In genomic region chr3:151308089-151308488, GRCh38 we compare ENCODE assay signal across 27 cellular contexts. TPM values are rescaled to one million over a fixed set of nuclear protein-coding genes. Genes with fewer than 3 reads are reported as not detected.
DNase-seq lines count a peak whose midpoint lies in the region; ATAC-seq, FAIRE-seq and TF ChIP-seq lines count a peak whose summit lies in the region.
"Had no signal": no experiment of that assay in that cellular context is flagged by ENCODE, and none has a peak within 500 bp of the region (broad histone marks: within the 10 kb centered on the region; RNA-seq: fewer than 3 reads in every experiment).

No MANE protein-coding gene starts in this region.

- H3K4me1 ChIP-seq in IMR-90 (ENCODE audit: control insufficient read depth, insufficient read depth, low read length) (peaks cover 12% of the 10 kb centered on the region), smooth muscle cell (ENCODE audit: low read depth) (peaks cover 11% of the 10 kb centered on the region)
- H3K4me1 ChIP-seq: pancreas, testis had no signal

- H2BK5ac ChIP-seq in IMR-90 (ENCODE audit: low read depth, low read length, poor library complexity, severe bottlenecking) = no peak overlapping the region

- no peak overlapping the region; the same call in 2 of the 3 replicates for H2BK15ac ChIP-seq in IMR-90 (ENCODE audit: low read depth, low read length)

- peak; percentile 12 to 19 for ATAC-seq in activated T-cell treated with anti-CD3 and anti-CD28 coated beads, Interleukin-2, amount 50 U/mL, for 4 hours
- ATAC-seq in IMR-90 (ENCODE audit: low read depth) (no peak), HG03039 (IDR thresholded peaks at IDR 0.05; ENCODE audit: unreplicated experiment) (no peak), GM19328 (IDR thresholded peaks at IDR 0.05; ENCODE audit: unreplicated experiment) (no peak)
- ATAC-seq: K562, left lobe of liver, pancreas, right cardiac atrium, T-cell had no signal

- no peak overlapping the region for H2BK120ac ChIP-seq in IMR-90 (ENCODE audit: low read depth, low read length)

- H4K5ac ChIP-seq in IMR-90 (ENCODE audit: low read depth, low read length) = no peak overlapping the region

- H3K56ac ChIP-seq in IMR-90 (ENCODE audit: extremely low read depth, insufficient read depth, low read length) = no peak overlapping the region

- CTCF ChIA-PET in IMR-90 (lab: Yijun Ruan, JAX) (interaction anchor here (0.6 kb wide), 1 partner anchor 429 kb away, joined by 4 read pairs; no protein-coding TSS in a partner anchor), HEK293T (lab: Yijun Ruan, JAX) (interaction anchor here (0.5 to 0.8 kb wide), 2 partner anchors 140 to 321 kb away, joined by 3 to 4 read pairs; no protein-coding TSS in a partner anchor)

- H3K36me3 ChIP-seq in IMR-90 (ENCODE audit: control insufficient read depth, insufficient read depth, low read length) = no peaks in the 10 kb centered on the region
- peaks cover 5% of the 10 kb centered on the region for H3K36me3 ChIP-seq in bronchial epithelial cell (ENCODE audit: control insufficient read depth, insufficient read depth, low read length)
- H3K36me3 ChIP-seq in smooth muscle cell (ENCODE audit: low read depth) = no peaks in the 10 kb centered on the region
- H3K36me3 ChIP-seq: pancreas had no signal

- no peaks in the 10 kb centered on the region for H4K20me1 ChIP-seq in IMR-90 (ENCODE audit: insufficient read depth, low read length)
- no peaks in the 10 kb centered on the region for H4K20me1 ChIP-seq in smooth muscle cell (ENCODE audit: low read depth)

- H3K18ac ChIP-seq in IMR-90 (ENCODE audit: low read depth, low read length) = peak overlapping the region; percentile 82; the same call in 1 of the 2 replicates

- H3K36me3 Mint-ChIP-seq in activated T-cell treated with anti-CD3 and anti-CD28 coated beads, Interleukin-2, amount 50 U/mL, for 4 hours (ENCODE audit: insufficient read depth) = no peaks in the 10 kb centered on the region
- H3K36me3 Mint-ChIP-seq: natural killer cell treated with Interleukin-12 subunit alpha and Interleukin-12 subunit beta and Interleukin-15 and Interleukin-18, amount 100 ng/mL, for 72 hours; T-cell had no signal

- peaks cover 39% of the 10 kb centered on the region for H3K4me1 Mint-ChIP-seq in activated T-cell treated with anti-CD3 and anti-CD28 coated beads, Interleukin-2, amount 50 U/mL, for 4 hours (ENCODE audit: low read depth)

- dilution Hi-C loops in IMR-90 (cut with HindIII; ENCODE audit: low sequenced_read_pairs, unreplicated experiment) = no loop called here

- no peak overlapping the region for H4K91ac ChIP-seq in IMR-90 (ENCODE audit: insufficient read depth, low read depth, low read length)

- no peak overlapping the region for H3K23ac ChIP-seq in IMR-90 (ENCODE audit: low read depth, low read length)

- BruUV-seq in IMR-90 (replicated peaks; lab: Mats Ljungman, UMichigan) = no TSS peak

- H3K27me3 ChIP-seq in IMR-90 (ENCODE audit: control insufficient read depth, insufficient read depth, low read length) (no peaks in the 10 kb centered on the region), bronchial epithelial cell (ENCODE audit: control insufficient read depth, insufficient read depth, low read length) (no peaks in the 10 kb centered on the region), smooth muscle cell (ENCODE audit: low read depth) (no peaks in the 10 kb centered on the region)
- H3K27me3 ChIP-seq: pancreas, testis had no signal

- H3K27ac ChIP-seq in IMR-90 (ENCODE audit: insufficient read depth, low read length) (no peak overlapping the region), smooth muscle cell (ENCODE audit: low read depth) (peak overlapping the region; percentile 79)
- H3K27ac ChIP-seq: pancreas, testis had no signal

- intact Hi-C loops in IMR-90 (cut with micrococcal nuclease) = no loop called here

- no peak overlapping the region; the same call in 1 of the 2 replicates for H2BK20ac ChIP-seq in IMR-90 (ENCODE audit: low read depth, low read length)

- H3K4ac ChIP-seq in IMR-90 (ENCODE audit: low read depth, low read length) = no peak overlapping the region

- H3K27me3 Mint-ChIP-seq in activated T-cell treated with anti-CD3 and anti-CD28 coated beads, Interleukin-2, amount 50 U/mL, for 4 hours (ENCODE audit: low read depth) = peaks cover 6% of the 10 kb centered on the region

- no peak overlapping the region for H2AK9ac ChIP-seq in IMR-90 (replicated peaks; ENCODE audit: low read depth, low read length, poor library complexity)

- TF ChIP-seq RAD21 in IMR-90 (IDR thresholded peaks at IDR 0.05; ENCODE audit: low read length) = no peak

- H3K9me1 ChIP-seq in IMR-90 (ENCODE audit: insufficient read depth, low read length) = peaks cover 3% of the 10 kb centered on the region; the same call in 1 of the 2 replicates

- H2AK5ac ChIP-seq in IMR-90 (ENCODE audit: low read depth, low read length) = no peak overlapping the region

- TF ChIP-seq CTCF in IMR-90 (conservative IDR thresholded peaks at IDR 0.05; ENCODE audit: low read depth, low read length) (no peak), bronchial epithelial cell (IDR thresholded peaks at IDR 0.05; ENCODE audit: insufficient read depth, low read length, severe bottlenecking) (no peak), smooth muscle cell (IDR thresholded peaks at IDR 0.05; ENCODE audit: borderline replicate concordance, insufficient read depth, poor library complexity, severe bottlenecking) (no peak)

- H2AFZ ChIP-seq in IMR-90 (replicated peaks; ENCODE audit: low read length, poor library complexity) = no peak overlapping the region
- no peak overlapping the region for H2AFZ ChIP-seq in smooth muscle cell (ENCODE audit: low read depth)

- no peak overlapping the region for H4K8ac ChIP-seq in IMR-90 (ENCODE audit: low read depth in 2 of 2, low read length in 2 of 2)

- in situ Hi-C loops in IMR-90 (cut with MboI; ENCODE audit: low sequenced_read_pairs) = no loop called here

- no peaks in the 10 kb centered on the region for H3F3A ChIP-seq in smooth muscle cell (ENCODE audit: low read depth)

- POLR2A ChIA-PET in IMR-90 (lab: Charles Lee; ENCODE audit: unreplicated experiment) = no interaction called here
- POLR2A ChIA-PET in HEK293T (lab: Yijun Ruan, JAX) = no interaction called here

- no peak for FAIRE-seq in bronchial epithelial cell (lab: Jason Lieb, UNC)
- FAIRE-seq: K562, pancreas, TTC549 had no signal

- no peak overlapping the region for H3K14ac ChIP-seq in IMR-90 (replicated peaks; ENCODE audit: low read depth, low read length)

- no peaks in the 10 kb centered on the region for H3K9me3 Mint-ChIP-seq in activated T-cell treated with anti-CD3 and anti-CD28 coated beads, Interleukin-2, amount 50 U/mL, for 4 hours
- H3K9me3 Mint-ChIP-seq: natural killer cell treated with Interleukin-12 subunit alpha and Interleukin-12 subunit beta and Interleukin-15 and Interleukin-18, amount 100 ng/mL, for 72 hours; T-cell had no signal

- no peak for DNase-seq in activated T-cell treated with anti-CD3 and anti-CD28 coated beads, Interleukin-2, amount 50 U/mL, for 4 hours
- DNase-seq in activated T-cell treated with anti-CD3 and anti-CD28 coated beads for 4 hours = no peak
- DNase-seq in IMR-90 = peak; percentile 60
- DNase-seq in bronchial epithelial cell (ENCODE audit: low read depth) = peak; percentile 65
- no peak for DNase-seq in smooth muscle cell (lab: John Stamatoyannopoulos, UW; ENCODE audit: unreplicated experiment)
- DNase-seq in HEK293T (ENCODE audit: extremely low spot score) = no peak
- DNase-seq: ACHN, amniotic stem cell, C1 segment of cervical spinal cord, Calu3, caudate nucleus, midbrain, NCI-H1694 treated with DMSO at 0.1 percent for 48 hours, NCI-H526 treated with DMSO at 0.1 percent for 48 hours, pancreas, right cardiac atrium, SHP77, T-cell, testis had no signal

- H3K79me1 ChIP-seq in IMR-90 (ENCODE audit: low read depth in 1 of 2, low read length in 2 of 2) = no peaks in the 10 kb centered on the region

- no peak overlapping the region for H3K4me3 ChIP-seq in IMR-90 (ENCODE audit: insufficient read depth, low read depth, low read length)
- no peak overlapping the region for H3K4me3 ChIP-seq in bronchial epithelial cell (ENCODE audit: low read depth, low read length)
- H3K4me3 ChIP-seq in smooth muscle cell = no peak overlapping the region
- H3K4me3 ChIP-seq: K562, pancreas, testis had no signal

- H3K79me2 ChIP-seq in smooth muscle cell (ENCODE audit: low read depth) = no peaks in the 10 kb centered on the region

- H3K4me3 Mint-ChIP-seq in activated T-cell treated with anti-CD3 and anti-CD28 coated beads, Interleukin-2, amount 50 U/mL, for 4 hours = no peak overlapping the region
- H3K4me3 Mint-ChIP-seq: natural killer cell treated with Interleukin-12 subunit alpha and Interleukin-12 subunit beta and Interleukin-15 and Interleukin-18, amount 100 ng/mL, for 72 hours; T-cell had no signal

- no peak for TF ChIP-seq POLR2A in IMR-90 (IDR thresholded peaks at IDR 0.05; ENCODE audit: low read depth, low read length)

- H3K4me2 ChIP-seq in IMR-90 (ENCODE audit: low read depth, low read length) (no peak overlapping the region), smooth muscle cell (no peak overlapping the region)

- H3K9ac ChIP-seq in IMR-90 (ENCODE audit: low read depth, low read length) = no peak overlapping the region
- H3K9ac ChIP-seq in smooth muscle cell (ENCODE audit: low read depth) = no peak overlapping the region

- H3K9me3 ChIP-seq in IMR-90 (ENCODE audit: control insufficient read depth, insufficient read depth, low read length) (no peaks in the 10 kb centered on the region), smooth muscle cell (replicated peaks; ENCODE audit: low read depth) (no peaks in the 10 kb centered on the region)
- H3K9me3 ChIP-seq: pancreas, testis had no signal

RNA-seq across cellular contexts. Expression of gene GPR87, which starts 8.5 kb away (rescaled TPM):
- total RNA-seq in activated T-cell treated with anti-CD3 and anti-CD28 coated beads, Interleukin-2, amount 50 U/mL, for 4 hours = 1 to 10 TPM; 2.2 to 3.3 (median 2.7) TPM
- total RNA-seq in IMR-90 (2012; rRNA removed) = 0.28 and 0.36 TPM in 2 replicates
- 0.26 TPM in 2 replicates for polyA plus RNA-seq in IMR-90 (2012; rRNA removed)
- polyA plus RNA-seq in IMR-90 (2012; cell fraction: cytosol; rRNA removed) = 0.05 and 0.06 TPM in 2 replicates
- 0.05 and 0.21 TPM in 2 replicates for polyA plus RNA-seq in IMR-90 (2012; cell fraction: nucleus; rRNA removed; ENCODE audit: low replicate concordance)
- total RNA-seq in bronchial epithelial cell = 56.9 and 64.5 TPM in 2 replicates
- total RNA-seq in smooth muscle cell = 24.0 and 27.1 TPM in 2 replicates
- 5.1 and 25.4 TPM in 2 replicates for polyA plus RNA-seq in smooth muscle cell
- total RNA-seq: K562; left lobe of liver; natural killer cell treated with Interleukin-12 subunit alpha and Interleukin-12 subunit beta and Interleukin-15 and Interleukin-18, amount 100 ng/mL, for 72 hours; pancreas; right cardiac atrium; T-cell; testis had no signal
- polyA plus RNA-seq: K562, pancreas, right cardiac atrium had no signal

RNA-seq across cellular contexts. Expression of gene P2RY13, which starts 21.3 kb away (rescaled TPM):
- total RNA-seq in activated T-cell treated with anti-CD3 and anti-CD28 coated beads, Interleukin-2, amount 50 U/mL, for 4 hours = not detected
- total RNA-seq in IMR-90 (2012; rRNA removed) (not detected in 2 replicates), bronchial epithelial cell (not detected in 2 replicates), smooth muscle cell (not detected in 2 replicates)
- polyA plus RNA-seq in IMR-90 (2012; rRNA removed) (not detected in 2 replicates), smooth muscle cell (not detected in 2 replicates)
- not detected in 2 replicates for polyA plus RNA-seq in IMR-90 (2012; cell fraction: cytosol; rRNA removed)
- not detected in 2 replicates for polyA plus RNA-seq in IMR-90 (2012; cell fraction: nucleus; rRNA removed; ENCODE audit: low replicate concordance)
- total RNA-seq: Calu3; epithelial cell of proximal tubule; glomerular endothelial cell; K562; natural killer cell treated with Interleukin-12 subunit alpha and Interleukin-12 subunit beta and Interleukin-15 and Interleukin-18, amount 100 ng/mL, for 72 hours; T-cell had no signal
- polyA plus RNA-seq: K562 had no signal

RNA-seq across cellular contexts. Expression of gene P2RY14, which starts 29.7 kb away (rescaled TPM):
- under 1 TPM in 2 of 3 donors, not detected in 1; 0.20 to 0.26 TPM for total RNA-seq in activated T-cell treated with anti-CD3 and anti-CD28 coated beads, Interleukin-2, amount 50 U/mL, for 4 hours
- not detected in 2 replicates for total RNA-seq in IMR-90 (2012; rRNA removed)
- polyA plus RNA-seq in IMR-90 (2012; rRNA removed) = not detected in 2 replicates
- polyA plus RNA-seq in IMR-90 (2012; cell fraction: cytosol; rRNA removed) = not detected in 2 replicates
- not detected in 2 replicates for polyA plus RNA-seq in IMR-90 (2012; cell fraction: nucleus; rRNA removed; ENCODE audit: low replicate concordance)
- under 0.01 TPM in 1 of 2 replicates, not detected in the other for total RNA-seq in bronchial epithelial cell
- not detected in 2 replicates for total RNA-seq in smooth muscle cell
- not detected in 2 replicates for polyA plus RNA-seq in smooth muscle cell
- total RNA-seq: Calu3, epithelial cell of proximal tubule, glomerular endothelial cell, K562, left lobe of liver had no signal
- polyA plus RNA-seq: K562 had no signal

Comparison
In these comparisons a context has a peak if more than half of its experiments do, and no peak if none do; other contexts are left out.
1. ATAC-seq: peak in activated T-cell treated with anti-CD3 and anti-CD28 coated beads, Interleukin-2, amount 50 U/mL, for 4 hours (2 of 2); none in IMR-90 (single experiment), HG03039 (single experiment) and GM19328 (single experiment).
2. DNase-seq: peak in IMR-90 (single experiment) and bronchial epithelial cell (single experiment); none in activated T-cell treated with anti-CD3 and anti-CD28 coated beads, Interleukin-2, amount 50 U/mL, for 4 hours (single experiment), activated T-cell treated with anti-CD3 and anti-CD28 coated beads for 4 hours (single experiment), smooth muscle cell (single experiment) and HEK293T (single experiment).